ENCODE assay signal across 8 cellular contexts in genomic region chr5:164504141-164504772, GRCh38.
DNase-seq lines count a peak whose midpoint lies in the region; ATAC-seq and TF ChIP-seq lines count a peak whose summit lies in the region.

No MANE protein-coding gene starts in this region.

- peaks cover 14% of the 10 kb centered on the region for H3K4me1 Mint-ChIP-seq in brain
- H3K4me1 Mint-ChIP-seq in stimulated activated effector memory CD8-positive, alpha-beta T cell treated with anti-CD3 and anti-CD28 coated beads, Interleukin-12 subunit alpha, Interleukin-12 subunit beta, amount 100 ng/mL, for 72 hours = no peaks in the 10 kb centered on the region

- no peak overlapping the region for H3K4me3 ChIP-seq in tibial nerve

- no peak for TF ChIP-seq EP300 in tibial nerve (IDR thresholded peaks at IDR 0.05)

- no peaks in the 10 kb centered on the region for H3K36me3 Mint-ChIP-seq in brain
- no peaks in the 10 kb centered on the region for H3K36me3 Mint-ChIP-seq in stimulated activated effector memory CD8-positive, alpha-beta T cell treated with anti-CD3 and anti-CD28 coated beads, Interleukin-12 subunit alpha, Interleukin-12 subunit beta, amount 100 ng/mL, for 72 hours

- peaks cover 0 to 4% (median 0%) of the 10 kb centered on the region in 5 experiments for H3K9me3 Mint-ChIP-seq in brain
- no peaks in the 10 kb centered on the region for H3K9me3 Mint-ChIP-seq in stimulated activated effector memory CD8-positive, alpha-beta T cell treated with anti-CD3 and anti-CD28 coated beads, Interleukin-12 subunit alpha, Interleukin-12 subunit beta, amount 100 ng/mL, for 72 hours

- no peaks in the 10 kb centered on the region for H3K9me3 ChIP-seq in tibial nerve

- no peaks in the 10 kb centered on the region for H3K27me3 ChIP-seq in tibial nerve

- H3K27ac ChIP-seq in tibial nerve = no peak overlapping the region

- ATAC-seq in GM18519 (IDR thresholded peaks at IDR 0.05; ENCODE audit: low FRiP score, unreplicated experiment) (peak; percentile 74), HG03103 (IDR thresholded peaks at IDR 0.05; ENCODE audit: low read depth, unreplicated experiment) (peak; percentile 84), left lobe of liver (peak; percentile 92)
- no peak for ATAC-seq in stimulated activated effector memory CD8-positive, alpha-beta T cell treated with anti-CD3 and anti-CD28 coated beads, Interleukin-12 subunit alpha, Interleukin-12 subunit beta, amount 100 ng/mL, for 72 hours

- 25 to 26% methylated on average over 7 of the region's 7 CpGs for WGBS in tibial nerve, 2 donors

- no peaks in the 10 kb centered on the region for H3K4me1 ChIP-seq in tibial nerve

- TF ChIP-seq CTCF in brain (conservative IDR thresholded peaks at IDR 0.05) (peak; percentile 92 to 93), tibial nerve (IDR thresholded peaks at IDR 0.05) (peak; percentile 48 to 73 (median 64))

- H3K4me3 Mint-ChIP-seq in brain = no peak overlapping the region
- no peak overlapping the region for H3K4me3 Mint-ChIP-seq in stimulated activated effector memory CD8-positive, alpha-beta T cell treated with anti-CD3 and anti-CD28 coated beads, Interleukin-12 subunit alpha, Interleukin-12 subunit beta, amount 100 ng/mL, for 72 hours

- H3K36me3 ChIP-seq in tibial nerve = no peaks in the 10 kb centered on the region

- H3K27me3 Mint-ChIP-seq in brain = peaks cover 41% of the 10 kb centered on the region

- peak overlapping the region in 2 of 5 experiments; percentile 0 to 1 for H3K27ac Mint-ChIP-seq in brain
- H3K27ac Mint-ChIP-seq in stimulated activated effector memory CD8-positive, alpha-beta T cell treated with anti-CD3 and anti-CD28 coated beads, Interleukin-12 subunit alpha, Interleukin-12 subunit beta, amount 100 ng/mL, for 72 hours = no peak overlapping the region

- TF ChIP-seq POLR2A in tibial nerve (IDR thresholded peaks at IDR 0.05) = no peak

- DNase-seq in COLO668 (lab: John Stamatoyannopoulos, UW; ENCODE audit: unreplicated experiment) (peak; percentile 1), NCI-H748 (lab: John Stamatoyannopoulos, UW; ENCODE audit: unreplicated experiment) (peak; percentile 59), left lobe of liver (ENCODE audit: low spot score) (no peak), tibial nerve (ENCODE audit: low spot score in 2 of 2) (peak in 1 of 2 donors; percentile 61)
- no peak for DNase-seq in stimulated activated effector memory CD8-positive, alpha-beta T cell treated with anti-CD3 and anti-CD28 coated beads, Interleukin-12 subunit alpha, Interleukin-12 subunit beta, amount 100 ng/mL, for 72 hours (ENCODE audit: low spot score in 2 of 2)

Comparison
In these comparisons a context has a peak if more than half of its experiments do, and no peak if none do; other contexts are left out.
1. DNase-seq: peak in COLO668 (single experiment) and NCI-H748 (single experiment); none in left lobe of liver (single experiment) and stimulated activated effector memory CD8-positive, alpha-beta T cell treated with anti-CD3 and anti-CD28 coated beads, Interleukin-12 subunit alpha, Interleukin-12 subunit beta, amount 100 ng/mL, for 72 hours (0 of 2).